ENCODE assay signal across 1 cellular context in genomic region chr18:53544926-53545325, GRCh38.
TF ChIP-seq lines count a peak whose summit lies in the region.

No MANE protein-coding gene starts in this region.

TF ChIP-seq in SK-N-SH, 30 proteins besides CTCF, POLR2A, EP300 and RAD21 (continued from another document):
- no peak for TF ChIP-seq USF1 (IDR thresholded peaks at IDR 0.05; ENCODE audit: borderline replicate concordance, low read depth)
- TF ChIP-seq RFX5 (IDR thresholded peaks at IDR 0.05; ENCODE audit: low read length): no peak
- TF ChIP-seq TAF1 (IDR thresholded peaks at IDR 0.05; ENCODE audit: borderline replicate concordance, low read depth, low read length): no peak
- TF ChIP-seq RCOR1 (IDR thresholded peaks at IDR 0.05; ENCODE audit: low read length): no peak
- no peak for TF ChIP-seq ZBTB33 (IDR thresholded peaks at IDR 0.05; ENCODE audit: borderline replicate concordance, low read depth)
- no peak for TF ChIP-seq FOSL2 (IDR thresholded peaks at IDR 0.05; ENCODE audit: borderline replicate concordance, low read depth)
- no peak for TF ChIP-seq SIN3A (IDR thresholded peaks at IDR 0.05; ENCODE audit: borderline replicate concordance, low read depth, low read length)
- TF ChIP-seq NFIC (IDR thresholded peaks at IDR 0.05; ENCODE audit: borderline replicate concordance): no peak
- no peak for TF ChIP-seq GATA2 (CRISPR knock-in tag; IDR thresholded peaks at IDR 0.05)
TF ChIP-seq in SK-N-SH: peak in this region for 0.
